In genomic region chr22:25409240-25409639, GRCh38 we compare ENCODE assay signal across 18 cellular contexts.
DNase-seq lines count a peak whose midpoint lies in the region; ATAC-seq and TF ChIP-seq lines count a peak whose summit lies in the region.
"Had no signal": no experiment of that assay in that cellular context is flagged by ENCODE, and none has a peak within 500 bp of the region (broad histone marks: within the 10 kb centered on the region; RNA-seq: fewer than 3 reads in every experiment).

No MANE protein-coding gene starts in this region.

- H3K4me1 ChIP-seq in psoas muscle, result peaks cover 16% of the 10 kb centered on the region

- 25 to 53% (median 41%) methylated on average over 3 of the region's 3 CpGs for WGBS in psoas muscle, 3 donors

- no peak for TF ChIP-seq CTCF in psoas muscle (IDR thresholded peaks at IDR 0.05)

- no peaks in the 10 kb centered on the region for H3K9me3 ChIP-seq in psoas muscle

- H3K27ac ChIP-seq in psoas muscle, result no peak overlapping the region

- H3K36me3 ChIP-seq in psoas muscle (ENCODE audit: insufficient read depth in 1 of 2, low read depth in 1 of 2), result no peaks in the 10 kb centered on the region

- peak; percentile 79 for ATAC-seq in left ventricle myocardium superior
- peak; percentile 74 to 84 (median 78) for ATAC-seq in psoas muscle
- ATAC-seq in HG03280 (IDR thresholded peaks at IDR 0.05; ENCODE audit: unreplicated experiment), result no peak
- ATAC-seq: GM23338, HCT116 had no signal

- no peak overlapping the region for H3K4me3 ChIP-seq in psoas muscle
- H3K4me3 ChIP-seq: GM23338 had no signal

- no peaks in the 10 kb centered on the region for H3K27me3 ChIP-seq in psoas muscle (ENCODE audit: insufficient read depth in 3 of 3, low read length in 2 of 3)

- DNase-seq in Ammon's horn (ENCODE audit: low spot score) (peak; percentile 7), M059J (ENCODE audit: low read depth) (peak; percentile 49), left ventricle myocardium superior (peak; percentile 57), psoas muscle (no peak), GM19240 (ENCODE audit: insufficient read length, low spot score) (no peak)
- no peak for DNase-seq in activated CD4-positive, CD25-positive, alpha-beta regulatory T cell (lab: John Stamatoyannopoulos, UW)
- DNase-seq: C1 segment of cervical spinal cord; CD8-positive, alpha-beta memory T cell; NCI-H1105 treated with DMSO at 0.1 percent for 48 hours; NCI-H1694 treated with DMSO at 0.1 percent for 48 hours; NCI-H2107; NCI-H510A; NCI-H748 treated with DMSO at 0.1 percent for 48 hours; OCI-M1; SHP77 treated with DMSO at 0.1 percent for 48 hours had no signal

- intact Hi-C loops in left ventricle myocardium superior (cut with micrococcal nuclease) (no loop called here), psoas muscle (cut with DNase I) (no loop called here)

Comparison
In these comparisons a context has a peak if more than half of its experiments do, and no peak if none do; other contexts are left out.
1. DNase-seq: peak in Ammon's horn (single experiment), M059J (single experiment) and left ventricle myocardium superior (single experiment); none in psoas muscle (0 of 2), GM19240 (single experiment) and activated CD4-positive, CD25-positive, alpha-beta regulatory T cell (0 of 4).